11 cellular contexts compared by ENCODE assay signal in genomic region chr9:132164604-132165362, GRCh38. TPM values are rescaled to one million over a fixed set of nuclear protein-coding genes. Genes with fewer than 3 reads are reported as not detected.
A peak's percentile ranks its signal among the peaks of the same experiment; 100 is the strongest.
DNase-seq lines count a peak whose midpoint lies in the region; ATAC-seq and TF ChIP-seq lines count a peak whose summit lies in the region.
"Had no signal": no experiment of that assay in that cellular context is flagged by ENCODE, and none has a peak within 500 bp of the region (broad histone marks: within the 10 kb centered on the region; RNA-seq: fewer than 3 reads in every experiment).

No MANE protein-coding gene starts in this region.

- peak overlapping the region in 1 of 6 donors; percentile 45 for H3K27ac Mint-ChIP-seq in naive B cell
- H3K27ac Mint-ChIP-seq: stimulated activated memory B cell treated with anti-CD40 and anti-IgM and Interleukin-4, amounts not matched to agents 10 μg/mL and 1 μg/mL and 100 μg/mL, for 72 hours had no signal

- peak; percentile 86 for DNase-seq in fibroblast of villous mesenchyme (ENCODE audit: low read depth)
- DNase-seq in naive B cell = no peak
- no peak for DNase-seq in posterior vena cava (ENCODE audit: low spot score)
- no peak for DNase-seq in NCI-H526 treated with DMSO at 0.1 percent for 48 hours (lab: John Stamatoyannopoulos, UW)
- DNase-seq in SKM-1 (lab: John Stamatoyannopoulos, UW; ENCODE audit: unreplicated experiment) = no peak
- DNase-seq: AML-193; stimulated activated CD4-positive, alpha-beta T cell treated with anti-CD3 and anti-CD28 coated beads, Interleukin-1b, Interleukin-23, amount 100 ng/mL, for 48 hours had no signal

- H3K4me3 ChIP-seq in fibroblast of villous mesenchyme (ENCODE audit: low read depth, low read length) = no peak overlapping the region

- H3K27me3 Mint-ChIP-seq in naive B cell = peaks cover 53 to 76% (median 72%) of the 10 kb centered on the region in 3 donors

- H3K36me3 Mint-ChIP-seq in naive B cell = peaks cover 0 to 7% of the 10 kb centered on the region in 2 donors
- H3K36me3 Mint-ChIP-seq: stimulated activated memory B cell treated with anti-CD40 and anti-IgM and Interleukin-4, amounts not matched to agents 10 μg/mL and 1 μg/mL and 100 μg/mL, for 72 hours had no signal

- intact Hi-C loops in posterior vena cava (cut with DNase I) = loop anchor here in 1 of 2 donors (10.0 kb wide), 1 partner anchor 70 kb away; no protein-coding TSS in a partner anchor

- no peak for TF ChIP-seq CTCF in C4-2B (conservative IDR thresholded peaks at IDR 0.05)
- no peak for TF ChIP-seq CTCF in VCaP (conservative IDR thresholded peaks at IDR 0.05)
- no peak for TF ChIP-seq CTCF in fibroblast of villous mesenchyme (IDR thresholded peaks at IDR 0.05; ENCODE audit: insufficient read depth, low read depth, low read length)

- H3K9me3 Mint-ChIP-seq in naive B cell = no peaks in the 10 kb centered on the region
- H3K9me3 Mint-ChIP-seq: stimulated activated memory B cell treated with anti-CD40 and anti-IgM and Interleukin-4, amounts not matched to agents 10 μg/mL and 1 μg/mL and 100 μg/mL, for 72 hours had no signal

- H3K4me1 Mint-ChIP-seq in naive B cell = peaks cover 8 to 21% (median 13%) of the 10 kb centered on the region in 3 donors

- H3K27ac ChIP-seq in C4-2B (peak overlapping the region; percentile 14; the same call in 1 of the 2 replicates), VCaP (peak overlapping the region; percentile 70)

- peak overlapping the region in 5 of 8 donors; percentile 10 to 94 (median 56) for H3K4me3 Mint-ChIP-seq in naive B cell
- H3K4me3 Mint-ChIP-seq: stimulated activated memory B cell treated with anti-CD40 and anti-IgM and Interleukin-4, amounts not matched to agents 10 μg/mL and 1 μg/mL and 100 μg/mL, for 72 hours had no signal

- ATAC-seq in naive B cell (ENCODE audit: low read depth in 2 of 2) = no peak
- ATAC-seq in HG02973 (IDR thresholded peaks at IDR 0.05; ENCODE audit: unreplicated experiment) = no peak
- ATAC-seq: stimulated activated memory B cell treated with anti-CD40 and anti-IgM and Interleukin-4, amounts not matched to agents 10 μg/mL and 1 μg/mL and 100 μg/mL, for 72 hours had no signal

RNA-seq across cellular contexts. Expression of gene NTNG2, which starts 2.9 kb away (rescaled TPM):
- 0.86 and 1.9 TPM in 2 replicates for total RNA-seq in fibroblast of villous mesenchyme
- 1 to 10 TPM in 4 of 6 donors, under 1 TPM in 2; 0.35 to 4.0 (median 1.4) TPM for polyA plus RNA-seq in naive B cell (ENCODE audit: low read depth in 6 of 6)
- total RNA-seq in posterior vena cava = 1 to 10 TPM; 3.4 to 5.0 TPM
